In genomic region chr2:96687711-96688640, GRCh38 we compare ENCODE assay signal across 20 cellular contexts. TPM values are rescaled to one million over a fixed set of nuclear protein-coding genes. Genes with fewer than 3 reads are reported as not detected.
"Had no signal": no experiment of that assay in that cellular context is flagged by ENCODE, and none has a peak within 500 bp of the region (broad histone marks: within the 10 kb centered on the region; RNA-seq: fewer than 3 reads in every experiment).

No MANE protein-coding gene starts in this region.

- FAIRE-seq: frontal cortex, keratinocyte had no signal

- H3K27me3 Mint-ChIP-seq: activated CD4-positive, alpha-beta T cell treated with anti-CD3 and anti-CD28 coated beads, Interleukin-2, amount 10 ng/mL, durations not matched to agents 7 days and 5 days had no signal

- H3K4me1 Mint-ChIP-seq: activated CD4-positive, alpha-beta T cell treated with anti-CD3 and anti-CD28 coated beads, Interleukin-2, amount 10 ng/mL, durations not matched to agents 7 days and 5 days had no signal

- H3K4me3 ChIP-seq: tibial nerve had no signal

- H3K27ac Mint-ChIP-seq: activated CD8-positive, alpha-beta T cell treated with anti-CD3 and anti-CD28 coated beads, Interleukin-2, amount 10 ng/mL, durations not matched to agents 7 days and 5 days; mesothelial cell of epicardium; natural killer cell treated with Interleukin-12 subunit alpha and Interleukin-12 subunit beta and Interleukin-15 and Interleukin-18, amount 100 ng/mL, for 72 hours; stimulated activated naive CD8-positive, alpha-beta T cell treated with anti-CD3 and anti-CD28 coated beads, Interleukin-15, Interleukin-2, amounts not matched to agents 100 ng/mL and 50 ng/mL, for 24 hours had no signal

- H3K9me3 Mint-ChIP-seq: activated CD4-positive, alpha-beta T cell treated with anti-CD3 and anti-CD28 coated beads, Interleukin-2, amount 10 ng/mL, durations not matched to agents 7 days and 5 days; mesothelial cell of epicardium; natural killer cell treated with Interleukin-12 subunit alpha and Interleukin-12 subunit beta and Interleukin-15 and Interleukin-18, amount 100 ng/mL, for 72 hours; stimulated activated naive CD8-positive, alpha-beta T cell treated with anti-CD3 and anti-CD28 coated beads, Interleukin-15, Interleukin-2, amounts not matched to agents 100 ng/mL and 50 ng/mL, for 24 hours had no signal

- H3K36me3 ChIP-seq: tibial nerve had no signal

- H3K36me3 Mint-ChIP-seq: mesothelial cell of epicardium; natural killer cell treated with Interleukin-12 subunit alpha and Interleukin-12 subunit beta and Interleukin-15 and Interleukin-18, amount 100 ng/mL, for 72 hours had no signal

- DNase-seq: activated CD4-positive, alpha-beta T cell treated with anti-CD3 and anti-CD28 coated beads, Interleukin-2, amount 10 ng/mL, durations not matched to agents 7 days and 5 days; activated CD8-positive, alpha-beta memory T cell treated with anti-CD3 and anti-CD28 coated beads, Interleukin-2, amount 50 U/mL, for 48 hours; activated CD8-positive, alpha-beta T cell treated with anti-CD3 and anti-CD28 coated beads, Interleukin-2, amount 10 ng/mL, durations not matched to agents 7 days and 5 days; activated effector memory CD4-positive, alpha-beta T cell treated with Interleukin-2 at 50 U/mL for 16 hours; activated naive CD4-positive, alpha-beta T cell treated with anti-CD3 and anti-CD28 coated beads, Interleukin-2, amount 50 U/mL, for 16 hours; activated T-cell treated with anti-CD3 and anti-CD28 coated beads, Interleukin-2, amount 50 U/mL, for 48 hours; central memory CD4-positive, alpha-beta T cell; cortex of kidney; effector CD4-positive, alpha-beta T cell; hypothalamus; retina; stimulated activated CD4-positive, alpha-beta T cell treated with anti-CD3 and anti-CD28 coated beads, Interleukin-2, amount 100 ng/mL, for 24 hours had no signal

- H3K9me3 ChIP-seq: tibial nerve had no signal

- H3K27ac ChIP-seq: tibial nerve had no signal

- H3K4me3 Mint-ChIP-seq: activated CD4-positive, alpha-beta T cell treated with anti-CD3 and anti-CD28 coated beads, Interleukin-2, amount 10 ng/mL, durations not matched to agents 7 days and 5 days; activated CD8-positive, alpha-beta T cell treated with anti-CD3 and anti-CD28 coated beads, Interleukin-2, amount 10 ng/mL, durations not matched to agents 7 days and 5 days; mesothelial cell of epicardium; natural killer cell treated with Interleukin-12 subunit alpha and Interleukin-12 subunit beta and Interleukin-15 and Interleukin-18, amount 100 ng/mL, for 72 hours; stimulated activated naive CD8-positive, alpha-beta T cell treated with anti-CD3 and anti-CD28 coated beads, Interleukin-15, Interleukin-2, amounts not matched to agents 100 ng/mL and 50 ng/mL, for 24 hours had no signal

RNA-seq across cellular contexts. Expression of gene FER1L5, which starts 45.4 kb away (rescaled TPM):
- total RNA-seq: activated CD4-positive, alpha-beta T cell treated with anti-CD3 and anti-CD28 coated beads, Interleukin-2, amount 10 ng/mL, durations not matched to agents 7 days and 5 days; activated CD8-positive, alpha-beta T cell treated with anti-CD3 and anti-CD28 coated beads, Interleukin-2, amount 10 ng/mL, durations not matched to agents 7 days and 5 days; lung microvascular endothelial cell; natural killer cell treated with Interleukin-12 subunit alpha and Interleukin-12 subunit beta and Interleukin-15 and Interleukin-18, amount 100 ng/mL, for 72 hours; T-helper 1 cell treated with Interleukin-12 subunit alpha and Interleukin-12 subunit beta and Interleukin-4 antibody, amounts not matched to agents 30 ng/mL and 1 ng/mL, for 36 hours had no signal
